Comparison of ENCODE assay signal across 30 cellular contexts in the genomic region with DNA sequence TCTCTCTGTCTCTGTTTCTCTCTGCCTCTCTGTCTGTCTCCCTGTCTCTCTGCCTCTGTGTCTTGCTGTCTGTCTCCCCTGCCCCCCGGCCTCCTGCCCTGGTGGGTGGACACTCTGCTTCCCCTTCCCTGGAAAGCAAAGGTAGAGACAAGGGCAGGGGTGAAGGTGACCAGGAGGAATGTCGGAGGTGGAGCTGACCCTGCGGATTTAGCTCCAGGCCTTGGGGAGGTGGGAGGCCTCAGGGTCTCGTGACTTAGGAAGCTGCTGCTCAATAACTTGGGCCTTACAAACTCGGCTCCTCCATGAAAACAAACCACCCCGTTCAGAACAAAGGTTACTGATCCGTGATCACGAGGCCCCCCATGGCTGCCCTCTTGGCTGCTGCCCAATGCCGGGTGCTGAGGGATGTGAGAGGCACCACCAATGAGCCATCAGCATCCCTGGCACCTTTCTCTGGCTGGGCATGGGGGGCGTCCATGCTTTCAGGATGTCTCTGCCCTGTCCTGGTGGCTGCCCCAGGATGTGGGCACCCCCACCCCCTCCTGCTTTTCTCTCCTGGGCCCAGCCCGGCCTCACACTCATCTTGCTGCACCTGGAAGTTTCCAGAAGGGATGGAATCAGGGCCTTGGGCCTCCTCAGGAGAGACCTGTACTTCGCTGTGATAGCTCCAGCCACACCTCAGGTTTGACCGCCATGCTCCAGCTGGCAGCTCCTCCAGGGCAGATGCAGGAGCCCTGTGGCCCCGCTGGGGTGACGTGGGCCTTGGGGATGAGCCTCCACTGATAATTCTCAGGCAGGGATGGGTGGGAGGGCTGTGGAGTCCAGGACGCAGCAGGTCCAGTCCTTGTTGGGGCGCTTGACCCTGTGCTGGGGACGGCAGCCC. TPM values are rescaled to one million over a fixed set of nuclear protein-coding genes. Genes with fewer than 3 reads are reported as not detected.
A peak's percentile ranks its signal among the peaks of the same experiment; 100 is the strongest.
DNase-seq lines count a peak whose midpoint lies in the region; ATAC-seq, FAIRE-seq and TF ChIP-seq lines count a peak whose summit lies in the region.
"Had no signal": no experiment of that assay in that cellular context is flagged by ENCODE, and none has a peak within 500 bp of the region (broad histone marks: within the 10 kb centered on the region; RNA-seq: fewer than 3 reads in every experiment).

No MANE protein-coding gene starts in this region.

- no peak for TF ChIP-seq POLR2A in K562 (conservative IDR thresholded peaks at IDR 0.05)

- peak overlapping the region; percentile 71 for H3K14ac ChIP-seq in neuronal stem cell (ENCODE audit: low read length)

- no peaks in the 10 kb centered on the region for H4K20me1 ChIP-seq in K562 (replicated peaks; ENCODE audit: control insufficient read depth, insufficient read depth, low read length)

- H2BK15ac ChIP-seq in neuronal stem cell (ENCODE audit: low read length), result peak overlapping the region; percentile 93

- ATAC-seq in K562 (no peak), GM19351 (IDR thresholded peaks at IDR 0.05; ENCODE audit: unreplicated experiment) (no peak)
- no peak for ATAC-seq in activated T-cell treated with anti-CD3 and anti-CD28 coated beads, Interleukin-2, amount 50 U/mL, for 4 hours

- H3K4me1 ChIP-seq in Caco-2 (peaks cover 56% of the 10 kb centered on the region), K562 (replicated peaks in 1 of 2; ENCODE audit: control insufficient read depth in 2 of 2, insufficient read depth in 2 of 2, low read length in 2 of 2) (peaks cover 62 to 80% of the 10 kb centered on the region in 2 experiments), kidney (ENCODE audit: control insufficient read depth in 1 of 2, insufficient read depth in 1 of 2, low read depth in 1 of 2, low read length in 2 of 2) (peaks cover 5 to 8% of the 10 kb centered on the region in 2 donors), neuronal stem cell (ENCODE audit: control insufficient read depth in 2 of 2, insufficient read depth in 1 of 2, low read depth in 1 of 2, low read length in 2 of 2) (peaks cover 16 to 19% of the 10 kb centered on the region in 2 donors)

- in situ Hi-C loops in K562 (cut with MboI), result no loop called here

- no peaks in the 10 kb centered on the region for H3K9me1 ChIP-seq in K562 (ENCODE audit: control insufficient read depth, insufficient read depth, low read length)

- TF ChIP-seq CTCF in Caco-2 (IDR thresholded peaks at IDR 0.05; ENCODE audit: insufficient read depth in 1 of 2, low read depth in 1 of 2, low read length in 1 of 2, severe bottlenecking in 1 of 2, unreplicated experiment in 1 of 2), result no peak
- TF ChIP-seq CTCF in K562 (IDR thresholded peaks at IDR 0.05 in 2 of 3, conservative IDR thresholded peaks at IDR 0.05 in 1 of 3; ENCODE audit: insufficient read depth in 2 of 3, low read depth in 1 of 3, low read length in 3 of 3), result no peak
- TF ChIP-seq CTCF in kidney (IDR thresholded peaks at IDR 0.05; ENCODE audit: borderline replicate concordance, extremely low read depth, insufficient read depth), result no peak

- no peak overlapping the region for H2BK12ac ChIP-seq in neuronal stem cell (ENCODE audit: low read length)

- no peak overlapping the region for H4K8ac ChIP-seq in neuronal stem cell (ENCODE audit: low read depth, low read length)

- H3K79me1 ChIP-seq in neuronal stem cell (ENCODE audit: low read depth, low read length), result no peaks in the 10 kb centered on the region

- intact Hi-C loops in Caco-2 (cut with micrococcal nuclease; ENCODE audit: unreplicated experiment), result no loop called here
- intact Hi-C loops in K562 (cut with micrococcal nuclease), result no loop called here
- intact Hi-C loops in kidney (cut with DNase I), result no loop called here

- peak overlapping the region; percentile 59 for H3K27ac ChIP-seq in K562 (ENCODE audit: extremely low read depth, low read depth, low read length)
- H3K27ac ChIP-seq in kidney (ENCODE audit: low read depth in 2 of 2, low read length in 2 of 2), result no peak overlapping the region
- no peak overlapping the region for H3K27ac ChIP-seq in neuronal stem cell (replicated peaks; ENCODE audit: low read length)
- H3K27ac ChIP-seq: SK-N-MC, spleen, tibial nerve had no signal

- CTCF ChIA-PET in Caco-2 (lab: Charles Lee) (interaction anchor here (0.6 to 2.3 kb wide), 5 partner anchors 14 to 1391 kb away, joined by 3 to 12 read pairs (median 5); partner anchors contain the start of gene BRD9), K562 (lab: Yijun Ruan, JAX; ENCODE audit: low intra/inter-chr PET ratio) (interaction anchor here (0.6 kb wide), 1 partner anchor 101 kb away, joined by 4 read pairs; no protein-coding TSS in a partner anchor)

- no peak overlapping the region for H3K4me3 ChIP-seq in Caco-2 (ENCODE audit: low read depth, low read length)
- H3K4me3 ChIP-seq in K562, result no peak overlapping the region
- H3K4me3 ChIP-seq in kidney (ENCODE audit: low read length in 2 of 2), result no peak overlapping the region
- no peak overlapping the region for H3K4me3 ChIP-seq in neuronal stem cell (ENCODE audit: low read length in 2 of 2)
- H3K4me3 ChIP-seq: Peyer's patch, SK-N-MC, spleen, tibial nerve had no signal

- peak overlapping the region; percentile 61; the same call in 1 of the 2 replicates for H3K4me2 ChIP-seq in K562 (ENCODE audit: insufficient read depth, low read length)
- H3K4me2 ChIP-seq in neuronal stem cell (ENCODE audit: insufficient read depth, low read length, poor library complexity, severe bottlenecking), result no peak overlapping the region

- H3K4ac ChIP-seq in neuronal stem cell (ENCODE audit: low read length), result no peak overlapping the region

- H2BK120ac ChIP-seq in neuronal stem cell (ENCODE audit: low read depth, low read length), result peak overlapping the region; percentile 47

- no peak for TF ChIP-seq RAD21 in K562 (CRISPR knock-in tag; conservative IDR thresholded peaks at IDR 0.05 in 1 of 2, IDR thresholded peaks at IDR 0.05 in 1 of 2)

- H3K79me2 ChIP-seq in K562 (ENCODE audit: control insufficient read depth, insufficient read depth, low read length), result no peaks in the 10 kb centered on the region

- H3K9me3 Mint-ChIP-seq in Caco-2 (ENCODE audit: unreplicated experiment), result no peaks in the 10 kb centered on the region
- no peaks in the 10 kb centered on the region for H3K9me3 Mint-ChIP-seq in activated T-cell treated with anti-CD3 and anti-CD28 coated beads, Interleukin-2, amount 50 U/mL, for 4 hours
- H3K9me3 Mint-ChIP-seq: activated CD4-positive, alpha-beta memory T cell treated with anti-CD3 and anti-CD28 coated beads for 36 hours; central memory CD8-positive, alpha-beta T cell; H9; T-helper 1 cell treated with Interleukin-12 subunit alpha and Interleukin-12 subunit beta and Interleukin-4 antibody, amounts not matched to agents 30 μg/mL and 1 μg/mL, for 36 hours had no signal

- 51% methylated on average over 15 of the region's 18 CpGs for WGBS in K562 (ENCODE audit: insufficient coverage, low coverage, missing lambda C conversion rate)
- WGBS in neuronal stem cell (ENCODE audit: extremely low coverage in 2 of 2, insufficient read length in 2 of 2, insufficient replicate concordance in 1 of 2), 2 donors, result no CpG with 5 or more reads among the region's 18 CpGs

- peak overlapping the region; percentile 66 for H2BK5ac ChIP-seq in neuronal stem cell (ENCODE audit: low read length)

- peak overlapping the region; percentile 33; the same call in 1 of the 2 replicates for H2AFZ ChIP-seq in K562 (ENCODE audit: low read depth, low read length)
- H2AFZ ChIP-seq in neuronal stem cell (ENCODE audit: low read length), result no peak overlapping the region

- peak overlapping the region; percentile 74 for H2AK5ac ChIP-seq in neuronal stem cell (ENCODE audit: low read depth, low read length)

- POLR2A ChIA-PET in Caco-2 (lab: Charles Lee), result no interaction called here
- POLR2A ChIA-PET in K562 (lab: Yijun Ruan, JAX), result interaction anchor here (0.6 kb wide), 1 partner anchor 219 kb away, joined by 3 read pairs; no protein-coding TSS in a partner anchor

- H3K9me3 ChIP-seq in Caco-2 (no peaks in the 10 kb centered on the region), K562 (replicated peaks; ENCODE audit: control insufficient read depth, insufficient read depth, low read depth, low read length) (no peaks in the 10 kb centered on the region), kidney (ENCODE audit: control insufficient read depth in 1 of 2, low read length in 2 of 2) (no peaks in the 10 kb centered on the region), neuronal stem cell (replicated peaks in 1 of 2; ENCODE audit: control insufficient read depth in 2 of 2, insufficient read depth in 1 of 2, low read depth in 1 of 2, low read length in 2 of 2) (peaks cover 0 to 2% of the 10 kb centered on the region in 2 donors)
- H3K9me3 ChIP-seq: Peyer's patch, spleen, tibial nerve had no signal

- no TSS peak for BruUV-seq in Caco-2 (replicated peaks; lab: Mats Ljungman, UMichigan)
- no TSS peak for BruUV-seq in K562 (replicated peaks; lab: Mats Ljungman, UMichigan)

- H3K27me3 ChIP-seq in Caco-2 (replicated peaks; ENCODE audit: control insufficient read depth, insufficient read depth, low read length), result no peaks in the 10 kb centered on the region
- no peaks in the 10 kb centered on the region for H3K27me3 ChIP-seq in K562 (ENCODE audit: control insufficient read depth in 2 of 2, insufficient read depth in 2 of 2, low read length in 2 of 2)
- H3K27me3 ChIP-seq in neuronal stem cell (ENCODE audit: control insufficient read depth in 3 of 3, insufficient read depth in 3 of 3, low read depth in 1 of 3, low read length in 3 of 3), result peaks cover 0 to 8% (median 0%) of the 10 kb centered on the region in 3 experiments
- H3K27me3 ChIP-seq: Peyer's patch had no signal

- peaks cover 7% of the 10 kb centered on the region for H3K4me1 Mint-ChIP-seq in Caco-2 (ENCODE audit: low read depth, unreplicated experiment)
- H3K4me1 Mint-ChIP-seq in activated T-cell treated with anti-CD3 and anti-CD28 coated beads, Interleukin-2, amount 50 U/mL, for 4 hours (ENCODE audit: low read depth), result no peaks in the 10 kb centered on the region

- peak overlapping the region; percentile 87 for H3K18ac ChIP-seq in neuronal stem cell (ENCODE audit: low read length)

- no peaks in the 10 kb centered on the region for H3K36me3 ChIP-seq in Caco-2 (ENCODE audit: control insufficient read depth, insufficient read depth, low read length)
- H3K36me3 ChIP-seq in K562 (ENCODE audit: control insufficient read depth, insufficient read depth, low read length), result no peaks in the 10 kb centered on the region
- no peaks in the 10 kb centered on the region for H3K36me3 ChIP-seq in kidney (ENCODE audit: control insufficient read depth in 1 of 2, insufficient read depth in 2 of 2, low read length in 2 of 2)
- no peaks in the 10 kb centered on the region for H3K36me3 ChIP-seq in neuronal stem cell (replicated peaks in 1 of 2; ENCODE audit: control insufficient read depth in 2 of 2, insufficient read depth in 2 of 2, low read length in 2 of 2)
- H3K36me3 ChIP-seq: Peyer's patch, spleen, tibial nerve had no signal

- no peak overlapping the region for H4K91ac ChIP-seq in neuronal stem cell (ENCODE audit: low read depth, low read length, poor library complexity)

- H3K36me3 Mint-ChIP-seq in Caco-2 (ENCODE audit: insufficient read depth, unreplicated experiment), result no peaks in the 10 kb centered on the region
- no peaks in the 10 kb centered on the region for H3K36me3 Mint-ChIP-seq in activated T-cell treated with anti-CD3 and anti-CD28 coated beads, Interleukin-2, amount 50 U/mL, for 4 hours (ENCODE audit: insufficient read depth)
- H3K36me3 Mint-ChIP-seq: activated CD4-positive, alpha-beta memory T cell treated with anti-CD3 and anti-CD28 coated beads for 36 hours; activated naive CD8-positive, alpha-beta T cell had no signal

- H3K4me3 Mint-ChIP-seq in Caco-2 (ENCODE audit: unreplicated experiment), result no peak overlapping the region
- H3K4me3 Mint-ChIP-seq in activated T-cell treated with anti-CD3 and anti-CD28 coated beads, Interleukin-2, amount 50 U/mL, for 4 hours, result no peak overlapping the region
- H3K4me3 Mint-ChIP-seq: activated CD4-positive, alpha-beta memory T cell treated with anti-CD3 and anti-CD28 coated beads for 36 hours; activated naive CD8-positive, alpha-beta T cell; central memory CD8-positive, alpha-beta T cell; H9; T-helper 1 cell treated with Interleukin-12 subunit alpha and Interleukin-12 subunit beta and Interleukin-4 antibody, amounts not matched to agents 30 μg/mL and 1 μg/mL, for 36 hours had no signal

- FAIRE-seq in K562 (lab: Jason Lieb, UNC) (no peak), kidney (lab: Jason Lieb, UNC) (no peak)
- FAIRE-seq: astrocyte, endothelial cell of umbilical vein had no signal

- TF ChIP-seq EP300 in K562 (IDR thresholded peaks at IDR 0.05; ENCODE audit: low read length), result no peak

- peak overlapping the region; percentile 3 for H3K27ac Mint-ChIP-seq in Caco-2 (ENCODE audit: unreplicated experiment)
- H3K27ac Mint-ChIP-seq: activated CD4-positive, alpha-beta memory T cell treated with anti-CD3 and anti-CD28 coated beads for 36 hours; activated naive CD8-positive, alpha-beta T cell; T-helper 1 cell treated with Interleukin-12 subunit alpha and Interleukin-12 subunit beta and Interleukin-4 antibody, amounts not matched to agents 30 μg/mL and 1 μg/mL, for 36 hours had no signal

- DNase-seq in Caco-2 (no peak), K562 (ENCODE audit: extremely low read depth in 1 of 4, low spot score in 3 of 4) (no peak), kidney (peak; percentile 59), neuronal stem cell (ENCODE audit: low spot score) (no peak), NCI-H226 (no peak)
- no peak for DNase-seq in activated T-cell treated with anti-CD3 and anti-CD28 coated beads, Interleukin-2, amount 50 U/mL, for 4 hours
- DNase-seq: activated CD4-positive, alpha-beta memory T cell treated with anti-CD3 and anti-CD28 coated beads for 36 hours; activated CD4-positive, CD25-positive, alpha-beta regulatory T cell treated with anti-CD3 and anti-CD28 coated beads, Interleukin-2, amount 50 U/mL, for 72 hours; activated effector memory CD4-positive, alpha-beta T cell treated with Interleukin-2 at 50 U/mL for 16 hours; C1 segment of cervical spinal cord; DMS79 treated with DMSO at 0.1 percent for 48 hours; GF-D8; H9; islet precursor cell; NCI-H2029 treated with DMSO at 0.1 percent for 48 hours; NCI-H2227 treated with DMSO at 0.1 percent for 48 hours; spleen had no signal

- peak overlapping the region; percentile 38 to 72 for H3K9ac ChIP-seq in K562 (ENCODE audit: insufficient read depth in 1 of 2, low read depth in 2 of 2, low read length in 2 of 2)
- H3K9ac ChIP-seq in kidney (ENCODE audit: low read length in 2 of 2), result no peak overlapping the region
- H3K9ac ChIP-seq in neuronal stem cell (ENCODE audit: low read depth, low read length, poor library complexity), result no peak overlapping the region

- peaks cover 7% of the 10 kb centered on the region for H3K27me3 Mint-ChIP-seq in Caco-2 (ENCODE audit: insufficient read depth, unreplicated experiment)
- H3K27me3 Mint-ChIP-seq in activated T-cell treated with anti-CD3 and anti-CD28 coated beads, Interleukin-2, amount 50 U/mL, for 4 hours (ENCODE audit: low read depth), result peaks cover 20% of the 10 kb centered on the region

- H3K23ac ChIP-seq in neuronal stem cell (ENCODE audit: low read depth, low read length, poor library complexity), result peak overlapping the region; percentile 44

RNA-seq across cellular contexts. Expression of gene SLC6A19, which starts 14.8 kb away (rescaled TPM):
- total RNA-seq in Caco-2 (2022) (0.29 and 0.32 TPM in 2 replicates), K562 (2014; rRNA removed) (0.59 and 1.3 TPM in 2 replicates), K562 (2014; rRNA removed; fragmentation: Illumina TruSeq; extraction: Trizol) (0.26 and 0.47 TPM in 2 replicates), K562 (2015; rRNA removed; fragmentation: Illumina TruSeq; extraction: Trizol) (0.43 and 0.49 TPM in 2 replicates), K562 (2021) (1.3 and 1.6 TPM in 2 replicates), kidney (2.2 TPM)
- total RNA-seq in K562 (2011; cell fraction: chromatin; rRNA removed; ENCODE audit: low replicate concordance), result 1.7 and 3.2 TPM in 2 replicates
- total RNA-seq in K562 (2011; cell fraction: nucleolus; rRNA removed), result 2.1 and 2.2 TPM in 2 replicates
- total RNA-seq in K562 (2011; cell fraction: nucleoplasm; rRNA removed), result 1.5 and 1.6 TPM in 2 replicates
- polyA plus RNA-seq in K562 (2011; rRNA removed) (0.26 and 0.65 TPM in 2 replicates), K562 (2014; fragmentation: Illumina TruSeq; extraction: Trizol) (0.74 and 1.1 TPM in 2 replicates), K562 (2014; fragmentation: Nextera tagmentation; extraction: Ambion mirVana) (under 1 TPM; 0.03 to 0.04 TPM), K562 (2014; rRNA removed) (1.0 and 1.1 TPM in 2 replicates), kidney (ENCODE audit: insufficient read depth, low read depth, low replicate concordance) (69.3 TPM)
- 0.27 and 1.1 TPM in 2 replicates for polyA plus RNA-seq in K562 (2011; cell fraction: cytosol; rRNA removed)
- 1.4 and 5.0 TPM in 2 replicates for polyA plus RNA-seq in K562 (2011; cell fraction: nucleus; rRNA removed)
- polyA plus RNA-seq in K562 (2012), result 4.1 and 5.2 TPM in 2 replicates
- 0.21 and 1.3 TPM in 2 replicates for polyA minus RNA-seq in K562 (2011; rRNA and poly(A)+ RNA removed)
- polyA minus RNA-seq in K562 (2011; cell fraction: cytosol; rRNA and poly(A)+ RNA removed), result 0.27 and 0.95 TPM in 2 replicates
- polyA minus RNA-seq in K562 (2011; cell fraction: nucleus; rRNA and poly(A)+ RNA removed), result 0.22 and 0.67 TPM in 2 replicates
- polyA plus RNA-seq in neuronal stem cell (2013, experiment 1 of 2), result not detected
- polyA plus RNA-seq in neuronal stem cell (2013, experiment 2 of 2), result not detected
- total RNA-seq in activated T-cell treated with anti-CD3 and anti-CD28 coated beads, Interleukin-2, amount 50 U/mL, for 4 hours, result under 1 TPM in 1 of 3 donors, not detected in 2; 0.08 TPM
- total RNA-seq: activated CD4-positive, alpha-beta memory T cell treated with anti-CD3 and anti-CD28 coated beads for 36 hours; astrocyte; endothelial cell of umbilical vein; glomerular endothelial cell; H9; lung microvascular endothelial cell; MCF 10A; omental fat pad had no signal
- polyA plus RNA-seq: endothelial cell of umbilical vein had no signal

RNA-seq across cellular contexts. Expression of gene SLC6A18, which starts 38.6 kb away (rescaled TPM):
- total RNA-seq in Caco-2 (2022) (not detected in 2 replicates), K562 (2014; rRNA removed) (not detected in 2 replicates), K562 (2014; rRNA removed; fragmentation: Illumina TruSeq; extraction: Trizol) (not detected in 2 replicates), K562 (2015; rRNA removed; fragmentation: Illumina TruSeq; extraction: Trizol) (not detected in 2 replicates), K562 (2021) (not detected in 2 replicates), kidney (not detected)
- not detected in 2 replicates for total RNA-seq in K562 (2011; cell fraction: chromatin; rRNA removed; ENCODE audit: low replicate concordance)
- total RNA-seq in K562 (2011; cell fraction: nucleolus; rRNA removed), result not detected in 2 replicates
- total RNA-seq in K562 (2011; cell fraction: nucleoplasm; rRNA removed), result not detected in 2 replicates
- polyA plus RNA-seq in K562 (2011; rRNA removed) (not detected in 2 replicates), K562 (2014; fragmentation: Illumina TruSeq; extraction: Trizol) (not detected in 2 replicates), K562 (2014; fragmentation: Nextera tagmentation; extraction: Ambion mirVana) (not detected), K562 (2014; rRNA removed) (not detected in 2 replicates), kidney (ENCODE audit: insufficient read depth, low read depth, low replicate concordance) (1.5 TPM)
- not detected in 2 replicates for polyA plus RNA-seq in K562 (2011; cell fraction: cytosol; rRNA removed)
- polyA plus RNA-seq in K562 (2011; cell fraction: nucleus; rRNA removed), result not detected in 2 replicates
- not detected in 2 replicates for polyA plus RNA-seq in K562 (2012)
- not detected in 2 replicates for polyA minus RNA-seq in K562 (2011; rRNA and poly(A)+ RNA removed)
- polyA minus RNA-seq in K562 (2011; cell fraction: cytosol; rRNA and poly(A)+ RNA removed), result not detected in 2 replicates
- not detected in 2 replicates for polyA minus RNA-seq in K562 (2011; cell fraction: nucleus; rRNA and poly(A)+ RNA removed)
- polyA plus RNA-seq in neuronal stem cell (2013, experiment 1 of 2), result not detected
- polyA plus RNA-seq in neuronal stem cell (2013, experiment 2 of 2), result not detected
- total RNA-seq in activated T-cell treated with anti-CD3 and anti-CD28 coated beads, Interleukin-2, amount 50 U/mL, for 4 hours, result not detected
- total RNA-seq: activated CD4-positive, alpha-beta memory T cell treated with anti-CD3 and anti-CD28 coated beads for 36 hours; astrocyte; endothelial cell of umbilical vein; glomerular endothelial cell; H9; lung microvascular endothelial cell; MCF 10A; omental fat pad; spleen; tibial nerve had no signal
- polyA plus RNA-seq: endothelial cell of umbilical vein, spleen had no signal

Comparison
In these comparisons a context has a peak if more than half of its experiments do, and no peak if none do; other contexts are left out.
1. H3K9ac ChIP-seq: peak in K562 (2 of 2); none in kidney (0 of 2) and neuronal stem cell (single experiment).